In genomic region chr1:168092566-168093355, GRCh38 we compare ENCODE assay signal across 9 cellular contexts. TPM values are rescaled to one million over a fixed set of nuclear protein-coding genes. Genes with fewer than 3 reads are reported as not detected.
DNase-seq lines count a peak whose midpoint lies in the region; ATAC-seq and TF ChIP-seq lines count a peak whose summit lies in the region.
"Had no signal": no experiment of that assay in that cellular context is flagged by ENCODE, and none has a peak within 500 bp of the region (broad histone marks: within the 10 kb centered on the region; RNA-seq: fewer than 3 reads in every experiment).

No MANE protein-coding gene starts in this region.

- TF ChIP-seq CTCF in GM06990 (IDR thresholded peaks at IDR 0.05; ENCODE audit: insufficient read depth, low read length, poor library complexity, severe bottlenecking): peak; percentile 9
- no peak for TF ChIP-seq CTCF in neural crest cell (conservative IDR thresholded peaks at IDR 0.05)

- peaks cover 2% of the 10 kb centered on the region for H3K27me3 ChIP-seq in GM06990 (replicated peaks; ENCODE audit: control insufficient read depth, insufficient read depth, low read length)
- H3K27me3 ChIP-seq: suprapubic skin had no signal

- peaks cover 13% of the 10 kb centered on the region for H3K4me1 Mint-ChIP-seq in neural crest cell

- no peaks in the 10 kb centered on the region for H3K36me3 ChIP-seq in GM06990 (ENCODE audit: control insufficient read depth, insufficient read depth, low read length)

- no peak overlapping the region for H3K4me3 ChIP-seq in GM06990 (replicated peaks; ENCODE audit: low read depth, low read length)
- H3K4me3 ChIP-seq: suprapubic skin had no signal

- peak overlapping the region; percentile 47 for H3K27ac Mint-ChIP-seq in neural crest cell (ENCODE audit: unreplicated experiment)

- no peak for DNase-seq in GM06990 (ENCODE audit: extremely low read depth, insufficient read length)
- peak; percentile 21 for DNase-seq in NCI-H226
- peak; percentile 42 for DNase-seq in dermis blood vessel endothelial cell
- no peak for DNase-seq in neural crest cell (ENCODE audit: low read depth, low spot score)
- DNase-seq in MV-4-11 (lab: John Stamatoyannopoulos, UW): no peak
- no peak for DNase-seq in NAMALWA (ENCODE audit: low spot score)

- H3K9me3 Mint-ChIP-seq in neural crest cell: no peaks in the 10 kb centered on the region

- H3K27me3 Mint-ChIP-seq in neural crest cell (ENCODE audit: low read depth): no peaks in the 10 kb centered on the region

- no peak overlapping the region for H3K4me3 Mint-ChIP-seq in neural crest cell

- peaks cover 16% of the 10 kb centered on the region for H3K36me3 Mint-ChIP-seq in neural crest cell (ENCODE audit: low read depth)

- no peak for ATAC-seq in HG03135 (IDR thresholded peaks at IDR 0.05; ENCODE audit: unreplicated experiment)
- ATAC-seq in GM21825 (IDR thresholded peaks at IDR 0.05; ENCODE audit: unreplicated experiment): no peak

RNA-seq across cellular contexts. Expression of gene GPR161, which starts 44.0 kb away (rescaled TPM):
- 18.4 and 19.6 TPM in 2 replicates for total RNA-seq in dermis blood vessel endothelial cell
- total RNA-seq in neural crest cell: 47.7 and 48.7 TPM in 2 replicates

Comparison
In these comparisons a context has a peak if more than half of its experiments do, and no peak if none do; other contexts are left out.
1. DNase-seq: peak in NCI-H226 (single experiment) and dermis blood vessel endothelial cell (single experiment); none in GM06990 (single experiment), neural crest cell (single experiment), MV-4-11 (single experiment) and NAMALWA (single experiment).